ENCODE assay signal across 5 cellular contexts in genomic region chr13:70511861-70512417, GRCh38.
A peak's percentile ranks its signal among the peaks of the same experiment; 100 is the strongest.
DNase-seq lines count a peak whose midpoint lies in the region; ATAC-seq, FAIRE-seq and TF ChIP-seq lines count a peak whose summit lies in the region.
"Not testable (repeated sequence)": the region's sequence is repeated elsewhere in the genome, so short reads cannot be mapped to it uniquely, and the experiment has no call there.

No MANE protein-coding gene starts in this region.

- not testable (repeated sequence) for H3K9me3 Mint-ChIP-seq in GM23338; chondrocyte (ENCODE audit: low read depth)

- H3F3A ChIP-seq in GM23338 (replicated peaks; ENCODE audit: low read depth): not testable (repeated sequence)

- not testable (repeated sequence) for ATAC-seq in GM23338; aorta (ENCODE audit: low FRiP score)

- H3K9ac ChIP-seq in kidney (ENCODE audit: low read length in 2 of 2): not testable (repeated sequence)

- TF ChIP-seq CTCF in GM23338 (conservative IDR thresholded peaks at IDR 0.05; ENCODE audit: low read depth in 2 of 2); chondrocyte (IDR thresholded peaks at IDR 0.05); kidney (IDR thresholded peaks at IDR 0.05; ENCODE audit: borderline replicate concordance, extremely low read depth, insufficient read depth); spleen (IDR thresholded peaks at IDR 0.05 in 8 of 11, conservative IDR thresholded peaks at IDR 0.05 in 3 of 11): not testable (repeated sequence)

- H2AFZ ChIP-seq in GM23338: 0 out of 2 replicates have a peak overlapping the region, but pooled peaks have one; percentile 32

- intact Hi-C loops in kidney (cut with DNase I); spleen (cut with DNase I; ENCODE audit: low total_unique reads); aorta (cut with DNase I): not testable (repeated sequence)

- H3K9me3 ChIP-seq in kidney (ENCODE audit: control insufficient read depth in 1 of 2, low read length in 2 of 2); spleen; aorta (ENCODE audit: control insufficient read depth, low read length): not testable (repeated sequence)

- H3K36me3 ChIP-seq in GM23338 (ENCODE audit: insufficient read depth); kidney (ENCODE audit: control insufficient read depth in 1 of 2, insufficient read depth in 2 of 2, low read length in 2 of 2); spleen; aorta (ENCODE audit: control insufficient read depth in 1 of 2, insufficient read depth in 2 of 2, low read length in 1 of 2): not testable (repeated sequence)

- not testable (repeated sequence) for FAIRE-seq in kidney (lab: Jason Lieb, UNC)

- H4K20me1 ChIP-seq in GM23338 (replicated peaks; ENCODE audit: insufficient read depth): not testable (repeated sequence)

- not testable (repeated sequence) for TF ChIP-seq POLR2A in spleen (IDR thresholded peaks at IDR 0.05)

- DNase-seq in GM23338 (ENCODE audit: low spot score): not testable (repeated sequence)
- peak; percentile 75 for DNase-seq in chondrocyte (ENCODE audit: low spot score)
- peak; percentile 74 for DNase-seq in kidney
- DNase-seq in spleen: peak; percentile 67
- peak; percentile 28 to 63 for DNase-seq in aorta

- not testable (repeated sequence) for H3K4me1 ChIP-seq in GM23338 (ENCODE audit: insufficient read depth); kidney (ENCODE audit: control insufficient read depth in 1 of 2, insufficient read depth in 1 of 2, low read depth in 1 of 2, low read length in 2 of 2); spleen; aorta (ENCODE audit: control insufficient read depth in 1 of 2, insufficient read depth in 2 of 2, low read length in 2 of 2)

- not testable (repeated sequence) for H3K4me1 Mint-ChIP-seq in GM23338; chondrocyte (ENCODE audit: low read depth)

- H3K27me3 Mint-ChIP-seq in GM23338 (ENCODE audit: insufficient read depth, low read depth, poor library complexity); chondrocyte (ENCODE audit: low read depth): not testable (repeated sequence)

- H3K4me3 Mint-ChIP-seq in GM23338; chondrocyte (ENCODE audit: unreplicated experiment): not testable (repeated sequence)

- not testable (repeated sequence) for H3K9me2 ChIP-seq in GM23338 (ENCODE audit: insufficient read depth)

- H3K27me3 ChIP-seq in GM23338 (ENCODE audit: insufficient read depth); spleen (replicated peaks in 1 of 7); aorta (ENCODE audit: control insufficient read depth in 1 of 2, insufficient read depth in 2 of 2, low read length in 1 of 2): not testable (repeated sequence)

- not testable (repeated sequence) for H3K4me3 ChIP-seq in GM23338; kidney (ENCODE audit: low read length in 2 of 2); spleen; aorta (ENCODE audit: low read length in 2 of 2)

- not testable (repeated sequence) for H3K27ac Mint-ChIP-seq in GM23338; chondrocyte (ENCODE audit: unreplicated experiment)

- not testable (repeated sequence) for H3K36me3 Mint-ChIP-seq in GM23338 (ENCODE audit: low read depth); chondrocyte (ENCODE audit: low read depth)

- not testable (repeated sequence) for H3K79me2 ChIP-seq in GM23338 (replicated peaks; ENCODE audit: insufficient read depth)

- 94 to 97% (median 96%) methylated on average over 21 to 40 of the region's 40 CpGs for WGBS in spleen, 5 donors
- WGBS in aorta, 2 donors: 97 to 98% methylated on average over 36 to 40 of the region's 40 CpGs

- not testable (repeated sequence) for H3K4me2 ChIP-seq in GM23338

- H3K27ac ChIP-seq in GM23338 (ENCODE audit: low read depth); kidney (ENCODE audit: low read depth in 2 of 2, low read length in 2 of 2); spleen; aorta (ENCODE audit: low read depth in 1 of 2, low read length in 2 of 2): not testable (repeated sequence)
